1 cellular context compared by ENCODE assay signal in genomic region chr11:76444384-76445121, GRCh38.
TF ChIP-seq lines count a peak whose summit lies in the region.

Gene EMSY (plus strand): TSS chr11:76445018. CDS start chr11:76446939, 1,921 bp downstream.

TF ChIP-seq in HepG2, 621 proteins besides CTCF, POLR2A, EP300 and RAD21 (continued from another document and continues in another):
- TF ChIP-seq ZNF33A (CRISPR knock-in tag; IDR thresholded peaks at IDR 0.05; ENCODE audit: borderline replicate concordance) = no peak
- peak; percentile 67; the same call in 1 of the 2 replicates for TF ChIP-seq ZNF251 (CRISPR knock-in tag; IDR thresholded peaks at IDR 0.05)
- no peak for TF ChIP-seq SOX6 (IDR thresholded peaks at IDR 0.05)
- peak; percentile 71 for TF ChIP-seq SOX6 (CRISPR knock-in tag; IDR thresholded peaks at IDR 0.05)
- 0 out of 2 replicates have a peak, but pooled peaks have one; percentile 13 for TF ChIP-seq ZNF337 (CRISPR knock-in tag; IDR thresholded peaks at IDR 0.05; ENCODE audit: borderline replicate concordance, low read depth)
- TF ChIP-seq PRDM15 (CRISPR knock-in tag; IDR thresholded peaks at IDR 0.05) = peak; percentile 49; the same call in 1 of the 2 replicates
- TF ChIP-seq IKZF1 (IDR thresholded peaks at IDR 0.05) = no peak
- TF ChIP-seq ARID4A (CRISPR knock-in tag; IDR thresholded peaks at IDR 0.05; ENCODE audit: borderline replicate concordance) = peak; percentile 79
- TF ChIP-seq MED1 (CRISPR knock-in tag; IDR thresholded peaks at IDR 0.05) = peak; percentile 30; the same call in 1 of the 2 replicates
- peak; percentile 39; the same call in 1 of the 2 replicates for TF ChIP-seq SAFB2 (CRISPR knock-in tag; IDR thresholded peaks at IDR 0.05; ENCODE audit: borderline replicate concordance, low read depth)
- peak; percentile 71; the same call in 1 of the 2 replicates for TF ChIP-seq ZNF580 (CRISPR knock-in tag; IDR thresholded peaks at IDR 0.05; ENCODE audit: borderline replicate concordance, low read depth)
- no peak for TF ChIP-seq PLSCR1 (CRISPR knock-in tag; IDR thresholded peaks at IDR 0.05; ENCODE audit: borderline replicate concordance)
- TF ChIP-seq DPF2 (CRISPR knock-in tag; IDR thresholded peaks at IDR 0.05; ENCODE audit: borderline replicate concordance, low read depth) = no peak
- TF ChIP-seq ZNF652 (CRISPR knock-in tag; IDR thresholded peaks at IDR 0.05; ENCODE audit: borderline replicate concordance, low read depth) = no peak
- peak; percentile 14; the same call in 1 of the 2 replicates for TF ChIP-seq ZBTB14 (CRISPR knock-in tag; IDR thresholded peaks at IDR 0.05)
- peak; percentile 45; the same call in 1 of the 2 replicates for TF ChIP-seq ZNF33B (CRISPR knock-in tag; IDR thresholded peaks at IDR 0.05)
- peak; percentile 94 for TF ChIP-seq GZF1 (CRISPR knock-in tag; IDR thresholded peaks at IDR 0.05)
- peak; percentile 45; the same call in 1 of the 2 replicates for TF ChIP-seq KDM5B (CRISPR knock-in tag; IDR thresholded peaks at IDR 0.05; ENCODE audit: borderline replicate concordance)
- no peak for TF ChIP-seq TOPORS (CRISPR knock-in tag; IDR thresholded peaks at IDR 0.05)
- TF ChIP-seq AGO1 (IDR thresholded peaks at IDR 0.05; ENCODE audit: low read depth, low read length, poor library complexity, severe bottlenecking) = peak; percentile 33
- no peak for TF ChIP-seq ZNF570 (CRISPR knock-in tag; IDR thresholded peaks at IDR 0.05; ENCODE audit: borderline replicate concordance)
- TF ChIP-seq ZNF530 (CRISPR knock-in tag; IDR thresholded peaks at IDR 0.05; ENCODE audit: low read depth) = no peak
- TF ChIP-seq ZFP36L2 (CRISPR knock-in tag; IDR thresholded peaks at IDR 0.05) = no peak
- peak; percentile 81 for TF ChIP-seq E2F5 (CRISPR knock-in tag; conservative IDR thresholded peaks at IDR 0.05)
- TF ChIP-seq FOXO4 (CRISPR knock-in tag; conservative IDR thresholded peaks at IDR 0.05) = no peak
- TF ChIP-seq KDM3A (CRISPR knock-in tag; IDR thresholded peaks at IDR 0.05; ENCODE audit: low read depth) = 0 out of 2 replicates have a peak, but pooled peaks have one; percentile 32
- TF ChIP-seq ATF1 (CRISPR knock-in tag; IDR thresholded peaks at IDR 0.05) = peak; percentile 93
- peak; percentile 60 for TF ChIP-seq MED8 (CRISPR knock-in tag; IDR thresholded peaks at IDR 0.05; ENCODE audit: insufficient replicate concordance)
- TF ChIP-seq ZNF138 (CRISPR knock-in tag; IDR thresholded peaks at IDR 0.05; ENCODE audit: low read depth) = no peak
- TF ChIP-seq HNRNPH1 (optimal IDR thresholded peaks at IDR 0.05; ENCODE audit: low read depth, low read length) = no peak
- no peak for TF ChIP-seq ZBTB42 (CRISPR knock-in tag; IDR thresholded peaks at IDR 0.05)
- no peak for TF ChIP-seq ZNF564 (CRISPR knock-in tag; IDR thresholded peaks at IDR 0.05)
- no peak for TF ChIP-seq TP53 (CRISPR knock-in tag; conservative IDR thresholded peaks at IDR 0.05)
- peak; percentile 62; the same call in 1 of the 2 replicates for TF ChIP-seq ZNF644 (CRISPR knock-in tag; IDR thresholded peaks at IDR 0.05; ENCODE audit: low read depth)
- TF ChIP-seq RFXAP (CRISPR knock-in tag; IDR thresholded peaks at IDR 0.05; ENCODE audit: borderline replicate concordance) = peak; percentile 64; the same call in 1 of the 2 replicates
- TF ChIP-seq MLXIP (CRISPR knock-in tag; IDR thresholded peaks at IDR 0.05; ENCODE audit: borderline replicate concordance) = no peak
- TF ChIP-seq ZFP37 (CRISPR knock-in tag; IDR thresholded peaks at IDR 0.05; ENCODE audit: borderline replicate concordance) = no peak
- 0 out of 2 replicates have a peak, but pooled peaks have one; percentile 26 for TF ChIP-seq ZNF556 (CRISPR knock-in tag; IDR thresholded peaks at IDR 0.05; ENCODE audit: borderline replicate concordance)
- no peak for TF ChIP-seq SP1 (IDR thresholded peaks at IDR 0.05)
- no peak for TF ChIP-seq SP1 (CRISPR knock-in tag; IDR thresholded peaks at IDR 0.05)
- TF ChIP-seq BORCS8-MEF2B (CRISPR knock-in tag; IDR thresholded peaks at IDR 0.05) = peak; percentile 77; the same call in 1 of the 2 replicates
- no peak; the same call in 1 of the 2 replicates for TF ChIP-seq HNF4A (CRISPR knock-in tag; IDR thresholded peaks at IDR 0.05)
- 0 out of 2 replicates have a peak, but pooled peaks have one; percentile 34 for TF ChIP-seq ARNTL (CRISPR knock-in tag; IDR thresholded peaks at IDR 0.05)
- no peak for TF ChIP-seq JUND (CRISPR knock-in tag; IDR thresholded peaks at IDR 0.05)
- TF ChIP-seq DDIT3 (CRISPR knock-in tag; IDR thresholded peaks at IDR 0.05) = no peak
- TF ChIP-seq FOXA1 (IDR thresholded peaks at IDR 0.05) = no peak
- 0 out of 2 replicates have a peak, but pooled peaks have one; percentile 12 for TF ChIP-seq FOXA1 (CRISPR knock-in tag; IDR thresholded peaks at IDR 0.05)
- 0 out of 2 replicates have a peak, but pooled peaks have one; percentile 35 for TF ChIP-seq ZBTB1 (CRISPR knock-in tag; IDR thresholded peaks at IDR 0.05; ENCODE audit: borderline replicate concordance)
- peak; percentile 19; the same call in 1 of the 2 replicates for TF ChIP-seq SNAPC2 (CRISPR knock-in tag; IDR thresholded peaks at IDR 0.05)
- no peak for TF ChIP-seq SRSF4 (IDR thresholded peaks at IDR 0.05; ENCODE audit: low read depth, low read length, poor library complexity, severe bottlenecking)
